8 cellular contexts compared by ENCODE assay signal in the genomic region with DNA sequence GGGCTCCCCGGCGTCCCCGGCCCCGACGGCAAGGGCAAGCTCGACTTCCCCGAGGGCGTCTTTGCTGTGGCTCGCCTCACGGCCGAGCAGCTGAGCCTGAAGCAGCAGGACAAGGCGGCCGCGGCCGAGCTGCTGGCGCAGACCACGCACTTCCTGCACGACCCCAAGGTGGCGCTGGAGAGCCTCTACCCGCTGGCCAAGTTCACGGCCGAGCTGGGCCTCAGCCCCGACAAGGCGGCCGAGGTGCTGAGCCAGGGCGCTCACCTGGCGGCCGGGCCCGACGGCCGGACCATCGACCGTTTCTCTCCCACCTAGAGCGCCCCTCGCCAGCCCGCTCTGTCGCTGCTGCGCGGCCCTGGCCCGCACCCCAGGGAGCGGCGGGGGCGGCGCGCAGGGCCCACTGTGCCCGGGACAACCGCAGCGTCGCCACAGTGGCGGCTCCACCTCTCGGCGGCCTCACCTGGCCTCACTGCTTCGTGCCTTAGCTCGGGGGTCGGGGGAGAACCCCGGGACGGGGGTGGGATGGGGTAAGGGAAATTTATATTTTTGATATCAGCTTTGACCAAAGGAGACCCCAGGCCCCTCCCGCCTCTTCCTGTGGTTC. TPM values are rescaled to one million over a fixed set of nuclear protein-coding genes. Genes with fewer than 3 reads are reported as not detected.
A peak's percentile ranks its signal among the peaks of the same experiment; 100 is the strongest.
DNase-seq lines count a peak whose midpoint lies in the region; ATAC-seq and TF ChIP-seq lines count a peak whose summit lies in the region.

No MANE protein-coding gene starts in this region.

- H3K36me3 ChIP-seq in brain microvascular endothelial cell (replicated peaks): peaks cover 62% of the 10 kb centered on the region

- DNase-seq in GM13977 (ENCODE audit: low spot score): peak; percentile 89
- peak in 27 of 34 experiments; percentile 30 to 70 (median 49) for DNase-seq in T-cell
- DNase-seq in brain microvascular endothelial cell: peak; percentile 37
- peak; percentile 78 for DNase-seq in islet precursor cell
- peak; percentile 43 to 69 for DNase-seq in stimulated activated CD4-positive, alpha-beta T cell treated with anti-CD3 and anti-CD28 coated beads, Interleukin-4, amount 100 ng/mL, for 4 hours
- DNase-seq in D341Med (ENCODE audit: low spot score): no peak
- DNase-seq in putamen (ENCODE audit: low spot score): no peak

- H3K4me3 ChIP-seq in brain microvascular endothelial cell (ENCODE audit: low read depth, low read length): peak overlapping the region; percentile 70

- in situ Hi-C loops in GM13977 (cut with MboI; ENCODE audit: low pct_unique_long_range_greater_than_20kb, low sequenced_read_pairs, unreplicated experiment): no loop called here
- in situ Hi-C loops in brain microvascular endothelial cell (cut with HindIII; ENCODE audit: low pct_ligation_motif_present, low sequenced_read_pairs): no loop called here

- H3K27ac ChIP-seq in brain microvascular endothelial cell: peak overlapping the region; percentile 72

- TF ChIP-seq CTCF in GM13977 (IDR thresholded peaks at IDR 0.05; ENCODE audit: extremely low read depth, insufficient read depth, missing control alignments) (peak; percentile 97), brain microvascular endothelial cell (IDR thresholded peaks at IDR 0.05; ENCODE audit: low read depth, low read length, missing control alignments) (peak; percentile 73)

- peaks cover 5 to 16% (median 11%) of the 10 kb centered on the region in 3 donors for H3K4me1 Mint-ChIP-seq in T-cell

- peaks cover 7 to 13% of the 10 kb centered on the region in 2 donors for H3K27me3 Mint-ChIP-seq in T-cell

- H3K36me3 Mint-ChIP-seq in T-cell: peaks cover 31% of the 10 kb centered on the region

- POLR2A ChIA-PET in T-cell (lab: Charles Lee): no interaction called here

- no peak for ATAC-seq in T-cell (replicated peaks in 1 of 4)
- ATAC-seq in GM21515 (IDR thresholded peaks at IDR 0.05; ENCODE audit: unreplicated experiment): no peak

- no peak overlapping the region for H3K27ac Mint-ChIP-seq in T-cell

- no peaks in the 10 kb centered on the region for H3K27me3 ChIP-seq in brain microvascular endothelial cell (replicated peaks)

- CTCF ChIA-PET in T-cell (lab: Charles Lee): interaction anchor here (0.5 to 5.1 kb wide), 5 partner anchors 9 to 796 kb away, joined by 3 to 58 read pairs (median 3); no protein-coding TSS in a partner anchor

- no peaks in the 10 kb centered on the region for H3K9me3 Mint-ChIP-seq in T-cell

- H3K4me3 Mint-ChIP-seq in T-cell: no peak overlapping the region

RNA-seq across cellular contexts. Expression of a gene that starts 3.7 kb away (rescaled TPM):
- 10 to 100 TPM in 1 of 5 donors, 1 to 10 TPM in 4; 3.2 to 12.3 (median 8.4) TPM for total RNA-seq in T-cell

RNA-seq across cellular contexts. Expression of a gene that starts 16.8 kb away (rescaled TPM):
- 10 to 100 TPM; 31.0 to 36.8 (median 31.8) TPM for total RNA-seq in T-cell

RNA-seq across cellular contexts. Expression of a gene that starts 28.7 kb away (rescaled TPM):
- total RNA-seq in T-cell: 100 to 1,000 TPM in 2 of 5 donors, 10 to 100 TPM in 3; 84.6 to 116 (median 94.2) TPM

RNA-seq across cellular contexts. Expression of a gene that starts 33.5 kb away (rescaled TPM):
- 1 to 10 TPM in 2 of 5 donors, under 1 TPM in 3; 0.43 to 1.1 (median 0.63) TPM for total RNA-seq in T-cell

Comparison
In these comparisons a context has a peak if more than half of its experiments do, and no peak if none do; other contexts are left out.
1. DNase-seq: peak in GM13977 (single experiment), T-cell (27 of 34), brain microvascular endothelial cell (single experiment), islet precursor cell (single experiment) and stimulated activated CD4-positive, alpha-beta T cell treated with anti-CD3 and anti-CD28 coated beads, Interleukin-4, amount 100 ng/mL, for 4 hours (2 of 2); none in D341Med (single experiment) and putamen (single experiment).